In genomic region chr10:110629680-110630191, GRCh38 we compare ENCODE assay signal across 1 cellular context.
A peak's percentile ranks its signal among the peaks of the same experiment; 100 is the strongest.
TF ChIP-seq lines count a peak whose summit lies in the region.

No MANE protein-coding gene starts in this region.

TF ChIP-seq in HEK293, 187 proteins besides CTCF, POLR2A, EP300 and RAD21 (continued from another document):
- TF ChIP-seq, protein P1, sequence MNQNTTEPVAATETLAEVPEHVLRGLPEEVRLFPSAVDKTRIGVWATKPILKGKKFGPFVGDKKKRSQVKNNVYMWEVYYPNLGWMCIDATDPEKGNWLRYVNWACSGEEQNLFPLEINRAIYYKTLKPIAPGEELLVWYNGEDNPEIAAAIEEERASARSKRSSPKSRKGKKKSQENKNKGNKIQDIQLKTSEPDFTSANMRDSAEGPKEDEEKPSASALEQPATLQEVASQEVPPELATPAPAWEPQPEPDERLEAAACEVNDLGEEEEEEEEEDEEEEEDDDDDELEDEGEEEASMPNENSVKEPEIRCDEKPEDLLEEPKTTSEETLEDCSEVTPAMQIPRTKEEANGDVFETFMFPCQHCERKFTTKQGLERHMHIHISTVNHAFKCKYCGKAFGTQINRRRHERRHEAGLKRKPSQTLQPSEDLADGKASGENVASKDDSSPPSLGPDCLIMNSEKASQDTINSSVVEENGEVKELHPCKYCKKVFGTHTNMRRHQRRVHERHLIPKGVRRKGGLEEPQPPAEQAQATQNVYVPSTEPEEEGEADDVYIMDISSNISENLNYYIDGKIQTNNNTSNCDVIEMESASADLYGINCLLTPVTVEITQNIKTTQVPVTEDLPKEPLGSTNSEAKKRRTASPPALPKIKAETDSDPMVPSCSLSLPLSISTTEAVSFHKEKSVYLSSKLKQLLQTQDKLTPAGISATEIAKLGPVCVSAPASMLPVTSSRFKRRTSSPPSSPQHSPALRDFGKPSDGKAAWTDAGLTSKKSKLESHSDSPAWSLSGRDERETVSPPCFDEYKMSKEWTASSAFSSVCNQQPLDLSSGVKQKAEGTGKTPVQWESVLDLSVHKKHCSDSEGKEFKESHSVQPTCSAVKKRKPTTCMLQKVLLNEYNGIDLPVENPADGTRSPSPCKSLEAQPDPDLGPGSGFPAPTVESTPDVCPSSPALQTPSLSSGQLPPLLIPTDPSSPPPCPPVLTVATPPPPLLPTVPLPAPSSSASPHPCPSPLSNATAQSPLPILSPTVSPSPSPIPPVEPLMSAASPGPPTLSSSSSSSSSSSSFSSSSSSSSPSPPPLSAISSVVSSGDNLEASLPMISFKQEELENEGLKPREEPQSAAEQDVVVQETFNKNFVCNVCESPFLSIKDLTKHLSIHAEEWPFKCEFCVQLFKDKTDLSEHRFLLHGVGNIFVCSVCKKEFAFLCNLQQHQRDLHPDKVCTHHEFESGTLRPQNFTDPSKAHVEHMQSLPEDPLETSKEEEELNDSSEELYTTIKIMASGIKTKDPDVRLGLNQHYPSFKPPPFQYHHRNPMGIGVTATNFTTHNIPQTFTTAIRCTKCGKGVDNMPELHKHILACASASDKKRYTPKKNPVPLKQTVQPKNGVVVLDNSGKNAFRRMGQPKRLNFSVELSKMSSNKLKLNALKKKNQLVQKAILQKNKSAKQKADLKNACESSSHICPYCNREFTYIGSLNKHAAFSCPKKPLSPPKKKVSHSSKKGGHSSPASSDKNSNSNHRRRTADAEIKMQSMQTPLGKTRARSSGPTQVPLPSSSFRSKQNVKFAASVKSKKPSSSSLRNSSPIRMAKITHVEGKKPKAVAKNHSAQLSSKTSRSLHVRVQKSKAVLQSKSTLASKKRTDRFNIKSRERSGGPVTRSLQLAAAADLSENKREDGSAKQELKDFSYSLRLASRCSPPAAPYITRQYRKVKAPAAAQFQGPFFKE (tag by site-specific recombination; IDR thresholded peaks at IDR 0.05; ENCODE audit: borderline replicate concordance) = no peak
- TF ChIP-seq BCL11A (tag by site-specific recombination; IDR thresholded peaks at IDR 0.05; ENCODE audit: low read depth) (no peak), ZNF660 (tag by site-specific recombination; IDR thresholded peaks at IDR 0.05) (no peak), ZBTB11 (tag by site-specific recombination; conservative IDR thresholded peaks at IDR 0.05; ENCODE audit: low read depth) (no peak), ZNF530 (tag by site-specific recombination; IDR thresholded peaks at IDR 0.05; ENCODE audit: low read depth) (no peak), ZNF776 (tag by site-specific recombination; IDR thresholded peaks at IDR 0.05; ENCODE audit: borderline replicate concordance) (no peak), ZNF521 (tag by site-specific recombination; IDR thresholded peaks at IDR 0.05) (no peak), SCRT1 (tag by site-specific recombination; IDR thresholded peaks at IDR 0.05; ENCODE audit: borderline replicate concordance) (peak; percentile 88), ZNF214 (tag by site-specific recombination; IDR thresholded peaks at IDR 0.05; ENCODE audit: borderline replicate concordance) (no peak), GFI1B (tag by site-specific recombination; IDR thresholded peaks at IDR 0.05) (peak; percentile 38; the same call in 1 of the 2 replicates), ZNF549 (tag by site-specific recombination; IDR thresholded peaks at IDR 0.05) (no peak), HOXC10 (CRISPR knock-in tag; IDR thresholded peaks at IDR 0.05) (no peak), ZNF558 (tag by site-specific recombination; IDR thresholded peaks at IDR 0.05) (no peak), ELK4 (IDR thresholded peaks at IDR 0.05; ENCODE audit: borderline replicate concordance, low read depth, low read length) (no peak), ZNF221 (tag by site-specific recombination; IDR thresholded peaks at IDR 0.05; ENCODE audit: borderline replicate concordance) (no peak), ZNF571 (tag by site-specific recombination; IDR thresholded peaks at IDR 0.05) (no peak), ZNF600 (tag by site-specific recombination; IDR thresholded peaks at IDR 0.05) (peak; percentile 70), ZNF202 (tag by site-specific recombination; IDR thresholded peaks at IDR 0.05; ENCODE audit: borderline replicate concordance) (no peak), ZNF362 (tag by site-specific recombination; IDR thresholded peaks at IDR 0.05) (peak; percentile 55; the same call in 1 of the 2 replicates), BCL11B (tag by site-specific recombination; IDR thresholded peaks at IDR 0.05; ENCODE audit: low read depth) (peak; percentile 73; the same call in 1 of the 2 replicates), ZBTB8A (tag by site-specific recombination; IDR thresholded peaks at IDR 0.05) (peak; percentile 38), KLF8 (tag by site-specific recombination; IDR thresholded peaks at IDR 0.05) (peak; percentile 59), ZEB2 (tag by site-specific recombination; IDR thresholded peaks at IDR 0.05) (peak; percentile 82), ZBTB7A (tag by site-specific recombination; IDR thresholded peaks at IDR 0.05; ENCODE audit: low read depth) (no peak), ZNF747 (tag by site-specific recombination; IDR thresholded peaks at IDR 0.05) (no peak), ZNF561 (tag by site-specific recombination; IDR thresholded peaks at IDR 0.05; ENCODE audit: borderline replicate concordance) (peak; percentile 86), ZNF548 (tag by site-specific recombination; IDR thresholded peaks at IDR 0.05) (no peak), ZNF19 (tag by site-specific recombination; IDR thresholded peaks at IDR 0.05; ENCODE audit: low read depth) (no peak), ZNF654 (tag by site-specific recombination; IDR thresholded peaks at IDR 0.05; ENCODE audit: low read depth) (no peak), KLF10 (tag by site-specific recombination; IDR thresholded peaks at IDR 0.05) (peak; percentile 59; the same call in 1 of the 2 replicates), ZNF280C (tag by site-specific recombination; IDR thresholded peaks at IDR 0.05) (no peak), GLIS2 (tag by site-specific recombination; IDR thresholded peaks at IDR 0.05) (no peak), ZIC2 (tag by site-specific recombination; IDR thresholded peaks at IDR 0.05) (peak; percentile 60; the same call in 1 of the 2 replicates), ZNF426 (tag by site-specific recombination; IDR thresholded peaks at IDR 0.05) (no peak), ZNF529 (tag by site-specific recombination; IDR thresholded peaks at IDR 0.05; ENCODE audit: insufficient replicate concordance) (peak; percentile 77)
- TF ChIP-seq, protein P2, sequence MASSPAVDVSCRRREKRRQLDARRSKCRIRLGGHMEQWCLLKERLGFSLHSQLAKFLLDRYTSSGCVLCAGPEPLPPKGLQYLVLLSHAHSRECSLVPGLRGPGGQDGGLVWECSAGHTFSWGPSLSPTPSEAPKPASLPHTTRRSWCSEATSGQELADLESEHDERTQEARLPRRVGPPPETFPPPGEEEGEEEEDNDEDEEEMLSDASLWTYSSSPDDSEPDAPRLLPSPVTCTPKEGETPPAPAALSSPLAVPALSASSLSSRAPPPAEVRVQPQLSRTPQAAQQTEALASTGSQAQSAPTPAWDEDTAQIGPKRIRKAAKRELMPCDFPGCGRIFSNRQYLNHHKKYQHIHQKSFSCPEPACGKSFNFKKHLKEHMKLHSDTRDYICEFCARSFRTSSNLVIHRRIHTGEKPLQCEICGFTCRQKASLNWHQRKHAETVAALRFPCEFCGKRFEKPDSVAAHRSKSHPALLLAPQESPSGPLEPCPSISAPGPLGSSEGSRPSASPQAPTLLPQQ (tag by site-specific recombination; IDR thresholded peaks at IDR 0.05) = no peak; the same call in 1 of the 2 replicates
- TF ChIP-seq, protein P3, sequence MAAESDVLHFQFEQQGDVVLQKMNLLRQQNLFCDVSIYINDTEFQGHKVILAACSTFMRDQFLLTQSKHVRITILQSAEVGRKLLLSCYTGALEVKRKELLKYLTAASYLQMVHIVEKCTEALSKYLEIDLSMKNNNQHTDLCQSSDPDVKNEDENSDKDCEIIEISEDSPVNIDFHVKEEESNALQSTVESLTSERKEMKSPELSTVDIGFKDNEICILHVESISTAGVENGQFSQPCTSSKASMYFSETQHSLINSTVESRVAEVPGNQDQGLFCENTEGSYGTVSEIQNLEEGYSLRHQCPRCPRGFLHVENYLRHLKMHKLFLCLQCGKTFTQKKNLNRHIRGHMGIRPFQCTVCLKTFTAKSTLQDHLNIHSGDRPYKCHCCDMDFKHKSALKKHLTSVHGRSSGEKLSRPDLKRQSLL (tag by site-specific recombination; IDR thresholded peaks at IDR 0.05) = no peak; the same call in none of the 2 replicates
- TF ChIP-seq, protein P4, sequence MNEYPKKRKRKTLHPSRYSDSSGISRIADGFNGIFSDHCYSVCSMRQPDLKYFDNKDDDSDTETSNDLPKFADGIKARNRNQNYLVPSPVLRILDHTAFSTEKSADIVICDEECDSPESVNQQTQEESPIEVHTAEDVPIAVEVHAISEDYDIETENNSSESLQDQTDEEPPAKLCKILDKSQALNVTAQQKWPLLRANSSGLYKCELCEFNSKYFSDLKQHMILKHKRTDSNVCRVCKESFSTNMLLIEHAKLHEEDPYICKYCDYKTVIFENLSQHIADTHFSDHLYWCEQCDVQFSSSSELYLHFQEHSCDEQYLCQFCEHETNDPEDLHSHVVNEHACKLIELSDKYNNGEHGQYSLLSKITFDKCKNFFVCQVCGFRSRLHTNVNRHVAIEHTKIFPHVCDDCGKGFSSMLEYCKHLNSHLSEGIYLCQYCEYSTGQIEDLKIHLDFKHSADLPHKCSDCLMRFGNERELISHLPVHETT (tag by site-specific recombination; IDR thresholded peaks at IDR 0.05) = peak; percentile 58; the same call in 1 of the 2 replicates
